ENCODE assay signal across 8 cellular contexts in the genomic region with DNA sequence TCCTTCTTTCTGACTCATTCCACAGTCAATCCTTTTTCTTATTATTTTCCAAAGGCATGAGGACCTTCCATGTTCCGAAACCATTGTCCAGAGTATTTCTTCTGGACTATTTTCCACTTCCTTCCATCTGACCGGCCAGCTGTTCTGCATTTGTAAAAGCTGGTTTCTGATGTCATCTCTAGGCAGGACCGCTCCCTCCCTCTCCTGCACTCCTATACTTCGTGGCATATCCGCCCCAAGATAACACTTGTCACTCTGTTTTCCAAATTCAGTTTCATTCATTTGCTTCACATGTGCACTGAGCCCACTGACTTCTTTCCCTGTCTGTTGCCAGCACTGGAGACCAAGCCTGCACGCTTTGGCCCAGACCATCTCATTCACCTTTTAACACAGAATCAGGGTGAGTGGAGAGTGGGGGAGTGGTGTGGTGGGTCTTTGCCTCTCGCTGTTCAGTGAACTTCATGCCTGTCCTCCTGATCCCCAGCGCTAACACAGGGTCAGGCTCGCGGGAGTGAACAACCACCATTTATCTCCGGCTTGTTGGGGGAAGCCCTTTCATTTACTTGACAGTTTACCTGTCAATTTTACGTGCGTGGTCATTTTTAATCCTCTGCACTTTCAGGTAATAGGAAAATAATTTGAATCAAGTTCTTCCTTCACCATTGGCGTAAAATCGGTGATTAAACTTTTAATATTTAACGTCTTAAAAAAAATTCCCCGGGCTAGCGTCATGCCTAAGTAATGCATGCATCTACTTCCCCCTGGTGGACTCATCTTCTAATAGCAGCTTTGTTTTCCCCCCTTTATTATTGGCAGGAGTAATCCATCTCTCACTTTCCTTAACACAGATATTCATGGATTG. TPM values are rescaled to one million over a fixed set of nuclear protein-coding genes. Genes with fewer than 3 reads are reported as not detected.
DNase-seq lines count a peak whose midpoint lies in the region; ATAC-seq and TF ChIP-seq lines count a peak whose summit lies in the region.

No MANE protein-coding gene starts in this region.

- peaks cover 2% of the 10 kb centered on the region for H3K27me3 Mint-ChIP-seq in endodermal cell (ENCODE audit: insufficient read depth)

- no peak overlapping the region for H3K4me3 Mint-ChIP-seq in endodermal cell

- no peaks in the 10 kb centered on the region for H3K36me3 Mint-ChIP-seq in endodermal cell (ENCODE audit: low read depth)

- no peak for ATAC-seq in GM18907 (IDR thresholded peaks at IDR 0.05; ENCODE audit: unreplicated experiment)

- H2AK5ac ChIP-seq in mesendoderm (ENCODE audit: low read length), result no peak overlapping the region

- H3K9me3 Mint-ChIP-seq in endodermal cell, result no peaks in the 10 kb centered on the region

- H3K27ac ChIP-seq in endodermal cell (ENCODE audit: low read depth, low read length) (no peak overlapping the region), mesendoderm (ENCODE audit: low read depth, low read length) (no peak overlapping the region)

- no peak overlapping the region for H3K4me2 ChIP-seq in mesendoderm (ENCODE audit: low read length)

- no peaks in the 10 kb centered on the region for H3K79me2 ChIP-seq in mesendoderm (ENCODE audit: control insufficient read depth, insufficient read depth, low read length)

- H2BK15ac ChIP-seq in mesendoderm (replicated peaks; ENCODE audit: low read depth), result no peak overlapping the region

- H3K4me1 ChIP-seq in endodermal cell (ENCODE audit: control insufficient read depth, insufficient read depth, low read length) (peaks cover 5% of the 10 kb centered on the region), mesendoderm (ENCODE audit: control insufficient read depth, low read depth, low read length) (no peaks in the 10 kb centered on the region)

- 50 to 55% methylated on average over 10 to 17 of the region's 18 CpGs for WGBS in endodermal cell (ENCODE audit: insufficient coverage in 1 of 2, insufficient read length in 1 of 2), 2 experiments
- WGBS in mesendoderm (ENCODE audit: extremely low coverage, insufficient coverage, low lambda C conversion rate), result no CpG with 5 or more reads among the region's 18 CpGs

- no peak overlapping the region for H3K18ac ChIP-seq in mesendoderm (ENCODE audit: low read length)

- H2BK120ac ChIP-seq in mesendoderm (ENCODE audit: low read depth, low read length), result no peak overlapping the region

- H4K8ac ChIP-seq in mesendoderm (ENCODE audit: low read depth, low read length), result no peak overlapping the region

- TF ChIP-seq CTCF in LNCaP clone FGC (IDR thresholded peaks at IDR 0.05; ENCODE audit: control insufficient read depth, extremely low read depth, insufficient read depth) (peak; percentile 73), endodermal cell (conservative IDR thresholded peaks at IDR 0.05) (peak; percentile 89)

- no peak overlapping the region for H3K4ac ChIP-seq in mesendoderm (ENCODE audit: low read depth, low read length)

- no peak overlapping the region for H3K27ac Mint-ChIP-seq in endodermal cell

- no peak overlapping the region for H3K4me3 ChIP-seq in LNCaP clone FGC (ENCODE audit: low read depth, low read length)
- no peak overlapping the region for H3K4me3 ChIP-seq in endodermal cell (ENCODE audit: low read length)
- no peak overlapping the region for H3K4me3 ChIP-seq in mesendoderm (ENCODE audit: low read length)

- H3K56ac ChIP-seq in mesendoderm (ENCODE audit: low read length), result no peak overlapping the region

- no peak overlapping the region for H4K5ac ChIP-seq in mesendoderm (ENCODE audit: low read length)

- H3K36me3 ChIP-seq in endodermal cell (ENCODE audit: control insufficient read depth, insufficient read depth, low read length), result no peaks in the 10 kb centered on the region
- H3K36me3 ChIP-seq in mesendoderm (ENCODE audit: control insufficient read depth, insufficient read depth, low read length), result no peaks in the 10 kb centered on the region

- no peaks in the 10 kb centered on the region for H3K4me1 Mint-ChIP-seq in endodermal cell

- DNase-seq in activated gamma-delta T cell treated with Interleukin-2 at 50 U/mL for 16 hours (peak; percentile 9), activated gamma-delta T cell (lab: John Stamatoyannopoulos, UW) (no peak), LNCaP clone FGC (ENCODE audit: low read depth) (peak; percentile 50), RPMI8226 (peak; percentile 59), endodermal cell (peak; percentile 62), mesendoderm (peak; percentile 67), T-helper 9 cell (no peak)

- no peak overlapping the region for H3K23ac ChIP-seq in mesendoderm (ENCODE audit: low read length)

- H2BK5ac ChIP-seq in mesendoderm (ENCODE audit: low read length), result no peak overlapping the region

- no peaks in the 10 kb centered on the region for H3K27me3 ChIP-seq in endodermal cell (ENCODE audit: control insufficient read depth, insufficient read depth, low read length, poor library complexity, severe bottlenecking)
- no peaks in the 10 kb centered on the region for H3K27me3 ChIP-seq in mesendoderm (ENCODE audit: insufficient read depth, low read length, poor library complexity)

- H3K79me1 ChIP-seq in mesendoderm (ENCODE audit: low read length), result no peaks in the 10 kb centered on the region

- H3K9ac ChIP-seq in endodermal cell (ENCODE audit: extremely low read depth, low read length, poor library complexity, severe bottlenecking), result no peak overlapping the region
- H3K9ac ChIP-seq in mesendoderm (ENCODE audit: low read length), result no peak overlapping the region

- H3K9me3 ChIP-seq in endodermal cell (ENCODE audit: control insufficient read depth, low read length), result no peaks in the 10 kb centered on the region

RNA-seq across cellular contexts. Expression of gene C12orf75, which starts 52.5 kb away (rescaled TPM):
- total RNA-seq in endodermal cell, result 10 to 100 TPM; 43.7 to 57.0 TPM
- polyA plus RNA-seq in endodermal cell (2013, experiment 1 of 2), result 43.2 TPM
- polyA plus RNA-seq in endodermal cell (2013, experiment 2 of 2), result 43.9 TPM
- 18.9 TPM for polyA plus RNA-seq in mesendoderm (2013, experiment 1 of 2)
- 19.9 TPM for polyA plus RNA-seq in mesendoderm (2013, experiment 2 of 2)

Comparison
In these comparisons a context has a peak if more than half of its experiments do, and no peak if none do; other contexts are left out.
1. DNase-seq: peak in activated gamma-delta T cell treated with Interleukin-2 at 50 U/mL for 16 hours (single experiment), LNCaP clone FGC (single experiment), RPMI8226 (single experiment), endodermal cell (single experiment) and mesendoderm (single experiment); none in activated gamma-delta T cell (single experiment) and T-helper 9 cell (single experiment).